ENCODE assay signal across 16 cellular contexts in genomic region chr15:100668321-100668690, GRCh38.
DNase-seq lines count a peak whose midpoint lies in the region; ATAC-seq and TF ChIP-seq lines count a peak whose summit lies in the region.
"Had no signal": no experiment of that assay in that cellular context is flagged by ENCODE, and none has a peak within 500 bp of the region (broad histone marks: within the 10 kb centered on the region; RNA-seq: fewer than 3 reads in every experiment).

No MANE protein-coding gene starts in this region.

- H3K4me3 ChIP-seq in GM23248: no peak overlapping the region
- H3K4me3 ChIP-seq in Panc1 (ENCODE audit: low read depth in 2 of 2, low read length in 2 of 2): no peak overlapping the region
- no peak overlapping the region for H3K4me3 ChIP-seq in mucosa of rectum (ENCODE audit: low read length in 2 of 2)
- H3K4me3 ChIP-seq in rectal smooth muscle tissue (ENCODE audit: low read length): no peak overlapping the region
- H3K4me3 ChIP-seq: MG63, Peyer's patch had no signal

- H3K9me3 ChIP-seq in GM23248 (ENCODE audit: low read depth): no peaks in the 10 kb centered on the region
- H3K9me3 ChIP-seq in Panc1 (ENCODE audit: control insufficient read depth, insufficient read depth, low read depth, low read length): no peaks in the 10 kb centered on the region
- no peaks in the 10 kb centered on the region for H3K9me3 ChIP-seq in mucosa of rectum (ENCODE audit: control insufficient read depth in 2 of 2, low read length in 2 of 2)
- H3K9me3 ChIP-seq in CD4-positive, alpha-beta T cell (ENCODE audit: control insufficient read depth, low read length): no peaks in the 10 kb centered on the region
- H3K9me3 ChIP-seq: MG63, Peyer's patch had no signal

- H2AFZ ChIP-seq in GM23248: peak overlapping the region; percentile 67

- H3K36me3 Mint-ChIP-seq in CD4-positive, alpha-beta T cell (ENCODE audit: low read depth): no peaks in the 10 kb centered on the region

- H3K4me1 Mint-ChIP-seq in CD4-positive, alpha-beta T cell (ENCODE audit: low read depth): no peaks in the 10 kb centered on the region

- no peaks in the 10 kb centered on the region for H3F3A ChIP-seq in GM23248 (ENCODE audit: insufficient read depth)

- POLR2A ChIA-PET in Panc1 (lab: Charles Lee): no interaction called here
- POLR2A ChIA-PET in CD4-positive, alpha-beta T cell (lab: Charles Lee): no interaction called here

- CTCF ChIA-PET in Panc1 (lab: Charles Lee): no interaction called here
- CTCF ChIA-PET in CD4-positive, alpha-beta T cell (lab: Charles Lee): no interaction called here

- TF ChIP-seq CTCF in Panc1 (IDR thresholded peaks at IDR 0.05): no peak
- TF ChIP-seq CTCF in CD4-positive, alpha-beta T cell (IDR thresholded peaks at IDR 0.05): no peak

- 96 to 100% methylated on average over 7 of the region's 7 CpGs for WGBS in GM23248 (ENCODE audit: low coverage in 1 of 2, low lambda C conversion rate in 2 of 2, missing lambda C conversion rate in 2 of 2), 2 experiments

- no peaks in the 10 kb centered on the region for H4K20me1 ChIP-seq in GM23248 (ENCODE audit: insufficient read depth)

- H3K9me3 Mint-ChIP-seq in CD4-positive, alpha-beta T cell: no peaks in the 10 kb centered on the region

- H3K27me3 Mint-ChIP-seq in CD4-positive, alpha-beta T cell: peaks cover 14% of the 10 kb centered on the region

- H3K27ac ChIP-seq in GM23248 (no peak overlapping the region), Panc1 (ENCODE audit: low read length) (0 out of 2 replicates have a peak overlapping the region, but pooled peaks have one; percentile 4), mucosa of rectum (ENCODE audit: low read depth in 2 of 2, low read length in 2 of 2) (peak overlapping the region; percentile 16 to 54), rectal smooth muscle tissue (ENCODE audit: low read depth, low read length) (peak overlapping the region; percentile 68)
- H3K27ac ChIP-seq in CD4-positive, alpha-beta T cell (ENCODE audit: low read depth, low read length): no peak overlapping the region
- H3K27ac ChIP-seq: KMS-11 had no signal

- ATAC-seq in Panc1 (no peak), HG03457 (IDR thresholded peaks at IDR 0.05; ENCODE audit: unreplicated experiment) (no peak)
- ATAC-seq in CD4-positive, alpha-beta T cell (ENCODE audit: poor library complexity): no peak

- H3K9ac ChIP-seq in GM23248 (no peak overlapping the region), mucosa of rectum (ENCODE audit: low read depth in 1 of 2, low read length in 2 of 2) (no peak overlapping the region), rectal smooth muscle tissue (ENCODE audit: low read length) (no peak overlapping the region)
- H3K9ac ChIP-seq: KMS-11 had no signal

- H3K36me3 ChIP-seq in GM23248 (ENCODE audit: low read depth): no peaks in the 10 kb centered on the region
- no peaks in the 10 kb centered on the region for H3K36me3 ChIP-seq in Panc1 (ENCODE audit: control insufficient read depth, insufficient read depth, low read length)
- H3K36me3 ChIP-seq in mucosa of rectum (ENCODE audit: control insufficient read depth in 2 of 2, insufficient read depth in 2 of 2, low read length in 2 of 2): no peaks in the 10 kb centered on the region
- H3K36me3 ChIP-seq in rectal smooth muscle tissue (ENCODE audit: control insufficient read depth, insufficient read depth, low read length): no peaks in the 10 kb centered on the region
- H3K36me3 ChIP-seq: MG63, Peyer's patch had no signal

- no peaks in the 10 kb centered on the region for H3K9me2 ChIP-seq in GM23248 (ENCODE audit: insufficient read depth)

- H3K4me1 ChIP-seq in GM23248 (ENCODE audit: insufficient read depth) (peaks cover 10% of the 10 kb centered on the region; the same call in 1 of the 2 replicates), Panc1 (ENCODE audit: control insufficient read depth, insufficient read depth, low read length) (peaks cover 14% of the 10 kb centered on the region), mucosa of rectum (ENCODE audit: control insufficient read depth in 2 of 2, insufficient read depth in 2 of 2, low read length in 2 of 2) (no peaks in the 10 kb centered on the region), rectal smooth muscle tissue (ENCODE audit: control insufficient read depth, insufficient read depth, low read length) (peaks cover 5% of the 10 kb centered on the region)
- H3K4me1 ChIP-seq: Peyer's patch had no signal

- no peak overlapping the region for H3K27ac Mint-ChIP-seq in CD4-positive, alpha-beta T cell

- in situ Hi-C loops in GM23248 (cut with MboI) (loop anchor here (10.0 kb wide), 1 partner anchor 206 kb away; the partner anchor contains the start of gene ALDH1A3), Panc1 (cut with HindIII; ENCODE audit: low pct_unique_long_range_greater_than_20kb, low sequenced_read_pairs) (no loop called here)

- no peak overlapping the region for H3K4me3 Mint-ChIP-seq in CD4-positive, alpha-beta T cell

- DNase-seq in GM23248: no peak
- no peak for DNase-seq in Panc1 (ENCODE audit: low read depth, low spot score)
- no peak for DNase-seq in CD4-positive, alpha-beta T cell
- no peak for DNase-seq in NCI-H2081 (lab: John Stamatoyannopoulos, UW)
- DNase-seq: DMS 273 treated with DMSO at 0.1 percent for 48 hours, NCI-H1092 treated with DMSO at 0.1 percent for 48 hours, NCI-H1694, NCI-H446, NCI-H748 treated with DMSO at 0.1 percent for 48 hours, Peyer's patch, Right ventricle myocardium superior had no signal

- no TSS peak for BruUV-seq in Panc1 (replicated peaks; lab: Mats Ljungman, UMichigan)

- intact Hi-C loops in Panc1 (cut with micrococcal nuclease; ENCODE audit: unreplicated experiment): no loop called here
- intact Hi-C loops in CD4-positive, alpha-beta T cell (cut with DNase I, micrococcal nuclease): no loop called here

- H3K4me2 ChIP-seq in GM23248 (ENCODE audit: unreplicated experiment): no peak overlapping the region
- H3K4me2 ChIP-seq: KMS-11 had no signal

- H3K79me2 ChIP-seq in GM23248 (ENCODE audit: insufficient read depth): no peaks in the 10 kb centered on the region

- H3K27me3 ChIP-seq in GM23248 (replicated peaks; ENCODE audit: insufficient read depth) (no peaks in the 10 kb centered on the region), Panc1 (ENCODE audit: control insufficient read depth, insufficient read depth, low read length) (no peaks in the 10 kb centered on the region), mucosa of rectum (ENCODE audit: control insufficient read depth in 2 of 2, insufficient read depth in 2 of 2, low read length in 2 of 2) (no peaks in the 10 kb centered on the region), rectal smooth muscle tissue (ENCODE audit: control insufficient read depth, insufficient read depth, low read length) (no peaks in the 10 kb centered on the region)
- peaks cover 5% of the 10 kb centered on the region for H3K27me3 ChIP-seq in CD4-positive, alpha-beta T cell (ENCODE audit: control insufficient read depth, insufficient read depth, low read length)
- H3K27me3 ChIP-seq: MG63, Peyer's patch had no signal

Comparison
In these comparisons a context has a peak if more than half of its experiments do, and no peak if none do; other contexts are left out.
1. H3K27ac ChIP-seq: peak in Panc1 (single experiment), mucosa of rectum (2 of 2) and rectal smooth muscle tissue (single experiment); none in GM23248 (single experiment) and CD4-positive, alpha-beta T cell (single experiment).